Comparison of ENCODE assay signal across 8 cellular contexts in the genomic region with DNA sequence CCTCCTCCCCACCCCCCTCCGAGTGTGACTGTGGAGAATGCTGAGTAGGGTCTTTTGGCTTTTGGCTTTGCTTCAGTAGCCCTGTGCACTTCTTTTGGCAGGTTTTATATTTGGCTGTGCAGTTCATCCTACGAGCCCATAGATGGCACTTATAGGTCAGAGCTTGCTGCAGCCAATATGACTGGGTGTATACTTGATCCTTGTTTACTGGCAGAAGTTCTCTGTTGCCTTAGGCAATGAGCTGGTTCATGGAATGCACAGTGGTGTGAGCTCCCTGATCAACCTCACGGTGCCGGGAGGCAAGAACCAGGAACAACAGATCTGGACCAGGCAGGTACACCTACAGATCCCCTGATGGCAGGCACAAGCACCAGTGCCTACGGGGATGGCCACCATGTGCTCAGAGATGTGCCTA.
DNase-seq lines count a peak whose midpoint lies in the region; ATAC-seq and TF ChIP-seq lines count a peak whose summit lies in the region.

No MANE protein-coding gene starts in this region.

- DNase-seq in ELR (ENCODE audit: low read depth) (peak; percentile 25), NCI-H1105 treated with DMSO at 0.1 percent for 48 hours (lab: John Stamatoyannopoulos, UW) (peak; percentile 17), amniotic epithelial cell (ENCODE audit: low read depth) (peak; percentile 13), caudate nucleus (lab: John Stamatoyannopoulos, UW) (no peak), Peyer's patch (no peak)
- no peak for DNase-seq in stimulated activated CD4-positive, alpha-beta T cell treated with anti-CD3 and anti-CD28 coated beads, Interleukin-15, amount 100 ng/mL, for 24 hours

- ATAC-seq in GM21367 (IDR thresholded peaks at IDR 0.05; ENCODE audit: unreplicated experiment), result no peak

- no peak for TF ChIP-seq POLR2A in Peyer's patch (IDR thresholded peaks at IDR 0.05)

- H3K36me3 ChIP-seq in liver (ENCODE audit: control insufficient read depth in 4 of 4, insufficient read depth in 3 of 4, low read depth in 1 of 4, low read length in 3 of 4) (no peaks in the 10 kb centered on the region), Peyer's patch (no peaks in the 10 kb centered on the region)

- WGBS in liver, result 69% methylated on average over 5 of the region's 5 CpGs

- H3K9ac ChIP-seq in liver (ENCODE audit: low read depth in 1 of 2, low read length in 2 of 2), result no peak overlapping the region

- TF ChIP-seq RAD21 in liver (IDR thresholded peaks at IDR 0.05), result peak; percentile 62 to 66

- H3K4me3 ChIP-seq in liver (ENCODE audit: low read depth in 1 of 3, low read length in 3 of 3) (no peak overlapping the region), Peyer's patch (no peak overlapping the region)

- H3K27me3 ChIP-seq in liver (ENCODE audit: control insufficient read depth in 4 of 4, insufficient read depth in 4 of 4, low read length in 3 of 4), result no peaks in the 10 kb centered on the region
- H3K27me3 ChIP-seq in Peyer's patch, result no peaks in the 10 kb centered on the region

- H3K9me3 ChIP-seq in liver (ENCODE audit: control insufficient read depth in 4 of 4, low read length in 3 of 4) (peaks cover 0 to 9% (median 2%) of the 10 kb centered on the region in 4 donors), Peyer's patch (no peaks in the 10 kb centered on the region)

- TF ChIP-seq CTCF in liver (IDR thresholded peaks at IDR 0.05; ENCODE audit: low read depth, low read length, missing input control), result peak; percentile 37
- TF ChIP-seq CTCF in Peyer's patch (IDR thresholded peaks at IDR 0.05), result peak in 3 of 6 experiments; percentile 10 to 24 (median 19)

- H3K4me1 ChIP-seq in liver (ENCODE audit: control insufficient read depth in 4 of 4, insufficient read depth in 4 of 4, low read length in 3 of 4) (no peaks in the 10 kb centered on the region), Peyer's patch (no peaks in the 10 kb centered on the region)

- H3K27ac ChIP-seq in liver (ENCODE audit: low read depth in 1 of 2, low read length in 2 of 2) (no peak overlapping the region), caudate nucleus (ENCODE audit: low read depth, low read length) (no peak overlapping the region), Peyer's patch (no peak overlapping the region)

TF ChIP-seq in liver, 16 proteins besides CTCF, POLR2A, EP300 and RAD21:
- TF ChIP-seq, protein P1, sequence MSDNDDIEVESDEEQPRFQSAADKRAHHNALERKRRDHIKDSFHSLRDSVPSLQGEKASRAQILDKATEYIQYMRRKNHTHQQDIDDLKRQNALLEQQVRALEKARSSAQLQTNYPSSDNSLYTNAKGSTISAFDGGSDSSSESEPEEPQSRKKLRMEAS (IDR thresholded peaks at IDR 0.05), result no peak
- TF ChIP-seq, protein P2, sequence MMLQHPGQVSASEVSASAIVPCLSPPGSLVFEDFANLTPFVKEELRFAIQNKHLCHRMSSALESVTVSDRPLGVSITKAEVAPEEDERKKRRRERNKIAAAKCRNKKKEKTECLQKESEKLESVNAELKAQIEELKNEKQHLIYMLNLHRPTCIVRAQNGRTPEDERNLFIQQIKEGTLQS (IDR thresholded peaks at IDR 0.05), result no peak
- TF ChIP-seq EGR1 (IDR thresholded peaks at IDR 0.05; ENCODE audit: low read depth in 2 of 2), result no peak
- no peak for TF ChIP-seq GABPA (IDR thresholded peaks at IDR 0.05 in 1 of 2, conservative IDR thresholded peaks at IDR 0.05 in 1 of 2)
- TF ChIP-seq YY1 (IDR thresholded peaks at IDR 0.05), result no peak
- no peak for TF ChIP-seq RXRA (IDR thresholded peaks at IDR 0.05)
- TF ChIP-seq HNF4G (IDR thresholded peaks at IDR 0.05), result no peak
- no peak for TF ChIP-seq TAF1 (conservative IDR thresholded peaks at IDR 0.05)
- TF ChIP-seq JUND (IDR thresholded peaks at IDR 0.05), result no peak
- TF ChIP-seq FOXA1 (IDR thresholded peaks at IDR 0.05), result no peak
- no peak for TF ChIP-seq NR2F2 (IDR thresholded peaks at IDR 0.05)
- TF ChIP-seq FOXA2 (IDR thresholded peaks at IDR 0.05), result no peak
- TF ChIP-seq, protein P3, sequence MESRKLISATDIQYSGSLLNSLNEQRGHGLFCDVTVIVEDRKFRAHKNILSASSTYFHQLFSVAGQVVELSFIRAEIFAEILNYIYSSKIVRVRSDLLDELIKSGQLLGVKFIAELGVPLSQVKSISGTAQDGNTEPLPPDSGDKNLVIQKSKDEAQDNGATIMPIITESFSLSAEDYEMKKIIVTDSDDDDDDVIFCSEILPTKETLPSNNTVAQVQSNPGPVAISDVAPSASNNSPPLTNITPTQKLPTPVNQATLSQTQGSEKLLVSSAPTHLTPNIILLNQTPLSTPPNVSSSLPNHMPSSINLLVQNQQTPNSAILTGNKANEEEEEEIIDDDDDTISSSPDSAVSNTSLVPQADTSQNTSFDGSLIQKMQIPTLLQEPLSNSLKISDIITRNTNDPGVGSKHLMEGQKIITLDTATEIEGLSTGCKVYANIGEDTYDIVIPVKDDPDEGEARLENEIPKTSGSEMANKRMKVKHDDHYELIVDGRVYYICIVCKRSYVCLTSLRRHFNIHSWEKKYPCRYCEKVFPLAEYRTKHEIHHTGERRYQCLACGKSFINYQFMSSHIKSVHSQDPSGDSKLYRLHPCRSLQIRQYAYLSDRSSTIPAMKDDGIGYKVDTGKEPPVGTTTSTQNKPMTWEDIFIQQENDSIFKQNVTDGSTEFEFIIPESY (IDR thresholded peaks at IDR 0.05), result no peak
- TF ChIP-seq, protein P4, sequence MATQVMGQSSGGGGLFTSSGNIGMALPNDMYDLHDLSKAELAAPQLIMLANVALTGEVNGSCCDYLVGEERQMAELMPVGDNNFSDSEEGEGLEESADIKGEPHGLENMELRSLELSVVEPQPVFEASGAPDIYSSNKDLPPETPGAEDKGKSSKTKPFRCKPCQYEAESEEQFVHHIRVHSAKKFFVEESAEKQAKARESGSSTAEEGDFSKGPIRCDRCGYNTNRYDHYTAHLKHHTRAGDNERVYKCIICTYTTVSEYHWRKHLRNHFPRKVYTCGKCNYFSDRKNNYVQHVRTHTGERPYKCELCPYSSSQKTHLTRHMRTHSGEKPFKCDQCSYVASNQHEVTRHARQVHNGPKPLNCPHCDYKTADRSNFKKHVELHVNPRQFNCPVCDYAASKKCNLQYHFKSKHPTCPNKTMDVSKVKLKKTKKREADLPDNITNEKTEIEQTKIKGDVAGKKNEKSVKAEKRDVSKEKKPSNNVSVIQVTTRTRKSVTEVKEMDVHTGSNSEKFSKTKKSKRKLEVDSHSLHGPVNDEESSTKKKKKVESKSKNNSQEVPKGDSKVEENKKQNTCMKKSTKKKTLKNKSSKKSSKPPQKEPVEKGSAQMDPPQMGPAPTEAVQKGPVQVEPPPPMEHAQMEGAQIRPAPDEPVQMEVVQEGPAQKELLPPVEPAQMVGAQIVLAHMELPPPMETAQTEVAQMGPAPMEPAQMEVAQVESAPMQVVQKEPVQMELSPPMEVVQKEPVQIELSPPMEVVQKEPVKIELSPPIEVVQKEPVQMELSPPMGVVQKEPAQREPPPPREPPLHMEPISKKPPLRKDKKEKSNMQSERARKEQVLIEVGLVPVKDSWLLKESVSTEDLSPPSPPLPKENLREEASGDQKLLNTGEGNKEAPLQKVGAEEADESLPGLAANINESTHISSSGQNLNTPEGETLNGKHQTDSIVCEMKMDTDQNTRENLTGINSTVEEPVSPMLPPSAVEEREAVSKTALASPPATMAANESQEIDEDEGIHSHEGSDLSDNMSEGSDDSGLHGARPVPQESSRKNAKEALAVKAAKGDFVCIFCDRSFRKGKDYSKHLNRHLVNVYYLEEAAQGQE (IDR thresholded peaks at IDR 0.05), result no peak
- TF ChIP-seq SP1 (IDR thresholded peaks at IDR 0.05), result no peak
- TF ChIP-seq HNF4A (conservative IDR thresholded peaks at IDR 0.05), result no peak

Comparison
In these comparisons a context has a peak if more than half of its experiments do, and no peak if none do; other contexts are left out.
1. DNase-seq: peak in ELR (single experiment), NCI-H1105 treated with DMSO at 0.1 percent for 48 hours (single experiment) and amniotic epithelial cell (single experiment); none in stimulated activated CD4-positive, alpha-beta T cell treated with anti-CD3 and anti-CD28 coated beads, Interleukin-15, amount 100 ng/mL, for 24 hours (single experiment), caudate nucleus (0 of 61) and Peyer's patch (0 of 3).